ENCODE assay signal across 8 cellular contexts in genomic region chr19:4401482-4402170, GRCh38. TPM values are rescaled to one million over a fixed set of nuclear protein-coding genes. Genes with fewer than 3 reads are reported as not detected.
DNase-seq lines count a peak whose midpoint lies in the region; ATAC-seq and TF ChIP-seq lines count a peak whose summit lies in the region.

No MANE protein-coding gene starts in this region.

- H3K36me3 ChIP-seq in RWPE2 (ENCODE audit: low read depth): peaks cover 49% of the 10 kb centered on the region
- H3K36me3 ChIP-seq in esophagus muscularis mucosa: peaks cover 0 to 9% (median 2%) of the 10 kb centered on the region in 4 donors
- H3K36me3 ChIP-seq in psoas muscle (ENCODE audit: insufficient read depth in 1 of 2, low read depth in 1 of 2): no peaks in the 10 kb centered on the region

- ATAC-seq in RWPE2 (ENCODE audit: low read depth): no peak
- ATAC-seq in psoas muscle: no peak
- ATAC-seq in HG02981 (IDR thresholded peaks at IDR 0.05; ENCODE audit: unreplicated experiment): no peak
- no peak for ATAC-seq in GM18868 (IDR thresholded peaks at IDR 0.05; ENCODE audit: unreplicated experiment)
- no peak for ATAC-seq in HG03045 (IDR thresholded peaks at IDR 0.05; ENCODE audit: unreplicated experiment)

- no peak for TF ChIP-seq POLR2A in esophagus muscularis mucosa (IDR thresholded peaks at IDR 0.05; ENCODE audit: low read depth)

- WGBS in esophagus muscularis mucosa: 19% methylated on average over 14 of the region's 14 CpGs
- WGBS in psoas muscle, 3 donors: 17 to 21% (median 18%) methylated on average over 14 of the region's 14 CpGs

- no peak for TF ChIP-seq CTCF in RWPE2 (IDR thresholded peaks at IDR 0.05; ENCODE audit: poor library complexity, severe bottlenecking)
- no peak for TF ChIP-seq CTCF in esophagus muscularis mucosa (IDR thresholded peaks at IDR 0.05)
- no peak for TF ChIP-seq CTCF in psoas muscle (IDR thresholded peaks at IDR 0.05)

- no peak for DNase-seq in RWPE2 (ENCODE audit: low spot score)
- DNase-seq in esophagus muscularis mucosa (ENCODE audit: extremely low spot score): no peak
- no peak for DNase-seq in psoas muscle
- no peak for DNase-seq in NCI-H1092 (lab: John Stamatoyannopoulos, UW)

- H3K4me1 ChIP-seq in RWPE2 (ENCODE audit: insufficient read depth, poor library complexity, severe bottlenecking) (peaks cover 23% of the 10 kb centered on the region), esophagus muscularis mucosa (peaks cover 49 to 60% (median 55%) of the 10 kb centered on the region in 4 donors), psoas muscle (peaks cover 38% of the 10 kb centered on the region)

- H3K9me3 ChIP-seq in RWPE2 (ENCODE audit: severe bottlenecking) (no peaks in the 10 kb centered on the region), esophagus muscularis mucosa (no peaks in the 10 kb centered on the region), psoas muscle (no peaks in the 10 kb centered on the region)

- peak overlapping the region; percentile 57 for H3K4me3 ChIP-seq in GM08714 (ENCODE audit: low read length)
- H3K4me3 ChIP-seq in RWPE2 (ENCODE audit: severe bottlenecking): peak overlapping the region; percentile 93
- H3K4me3 ChIP-seq in esophagus muscularis mucosa: peak overlapping the region; percentile 78 to 98 (median 88)
- H3K4me3 ChIP-seq in psoas muscle: peak overlapping the region; percentile 80

- H3K27me3 ChIP-seq in RWPE2 (ENCODE audit: insufficient read depth, poor library complexity, severe bottlenecking) (no peaks in the 10 kb centered on the region), esophagus muscularis mucosa (no peaks in the 10 kb centered on the region), psoas muscle (ENCODE audit: insufficient read depth in 3 of 3, low read length in 2 of 3) (no peaks in the 10 kb centered on the region)

- no peak for TF ChIP-seq EP300 in esophagus muscularis mucosa (IDR thresholded peaks at IDR 0.05)

- H3K27ac ChIP-seq in RWPE2 (ENCODE audit: poor library complexity, severe bottlenecking): peak overlapping the region; percentile 50
- peak overlapping the region; percentile 87 to 94 (median 92) for H3K27ac ChIP-seq in esophagus muscularis mucosa (replicated peaks in 1 of 4)
- peak overlapping the region; percentile 94 for H3K27ac ChIP-seq in psoas muscle

- intact Hi-C loops in esophagus muscularis mucosa (cut with DNase I) (no loop called here), psoas muscle (cut with DNase I) (loop anchor here (2.0 to 5.0 kb wide), 2 partner anchors 31 to 56 kb away; partner anchors contain the start of gene UBXN6 (in 2 of the 2))

RNA-seq across cellular contexts. Expression of gene CHAF1A, which starts 0.8 kb away (rescaled TPM):
- total RNA-seq in esophagus muscularis mucosa: 10 to 100 TPM in 1 of 4 donors, 1 to 10 TPM in 3; 4.6 to 14.6 (median 7.6) TPM
- 10 to 100 TPM in 1 of 4 donors, 1 to 10 TPM in 3; 5.6 to 10.3 (median 7.7) TPM for total RNA-seq in psoas muscle
- polyA plus RNA-seq in psoas muscle: 10 to 100 TPM in 1 of 3 donors, 1 to 10 TPM in 2; 5.9 to 12.8 (median 6.4) TPM

RNA-seq across cellular contexts. Expression of gene SH3GL1, which starts 1.3 kb away (rescaled TPM):
- total RNA-seq in esophagus muscularis mucosa: 10 to 100 TPM; 49.4 to 77.2 (median 59.5) TPM
- 10 to 100 TPM; 16.0 to 26.6 (median 21.6) TPM for total RNA-seq in psoas muscle
- 10 to 100 TPM; 18.2 to 85.6 (median 27.1) TPM for polyA plus RNA-seq in psoas muscle

RNA-seq across cellular contexts. Expression of gene UBXN6, which starts 56.0 kb away (rescaled TPM):
- total RNA-seq in esophagus muscularis mucosa (100 to 1,000 TPM in 2 of 4 donors, 10 to 100 TPM in 2; 65.2 to 190 (median 98.8) TPM), psoas muscle (100 to 1,000 TPM; 120 to 170 (median 132) TPM)
- polyA plus RNA-seq in psoas muscle: 100 to 1,000 TPM; 110 to 274 (median 191) TPM

RNA-seq across cellular contexts. Expression of gene MPND, which starts 58.3 kb away (rescaled TPM):
- total RNA-seq in esophagus muscularis mucosa: 1 to 10 TPM; 5.3 to 9.2 (median 7.6) TPM
- total RNA-seq in psoas muscle: 10 to 100 TPM; 10.3 to 16.4 (median 13.2) TPM
- polyA plus RNA-seq in psoas muscle: 10 to 100 TPM in 1 of 3 donors, 1 to 10 TPM in 2; 7.4 to 12.4 (median 9.7) TPM
